1 cellular context compared by ENCODE assay signal in the genomic region with DNA sequence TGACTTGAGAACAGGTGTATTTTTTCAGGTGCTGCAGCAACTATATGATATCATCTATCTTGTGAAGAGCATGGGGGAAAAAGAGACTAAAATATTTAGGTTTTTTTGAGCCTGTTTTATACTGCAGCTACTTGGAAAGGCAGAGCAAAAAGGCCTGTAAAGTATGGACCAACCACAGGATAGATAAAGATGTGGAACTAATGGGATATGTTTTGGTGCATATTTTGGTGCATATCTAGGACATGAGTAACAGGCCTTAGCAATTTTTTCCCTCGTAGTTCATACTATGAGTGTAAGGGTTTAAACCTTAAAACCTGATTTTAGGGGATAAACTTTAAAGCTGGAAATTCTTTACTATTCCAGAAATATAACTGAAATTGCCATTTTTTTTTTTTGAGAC.
TF ChIP-seq lines count a peak whose summit lies in the region.

No MANE protein-coding gene starts in this region.

TF ChIP-seq in SK-N-SH, 30 proteins besides CTCF, POLR2A, EP300 and RAD21:
- TF ChIP-seq TCF12 (IDR thresholded peaks at IDR 0.05) (no peak), FOSL2 (IDR thresholded peaks at IDR 0.05; ENCODE audit: borderline replicate concordance, low read depth) (0 out of 2 replicates have a peak, but pooled peaks have one; percentile 4)
